In genomic region chr11:119445356-119445755, GRCh38 we compare ENCODE assay signal across 14 cellular contexts. TPM values are rescaled to one million over a fixed set of nuclear protein-coding genes. Genes with fewer than 3 reads are reported as not detected.
"Had no signal": no experiment of that assay in that cellular context is flagged by ENCODE, and none has a peak within 500 bp of the region (broad histone marks: within the 10 kb centered on the region; RNA-seq: fewer than 3 reads in every experiment).

No MANE protein-coding gene starts in this region.

- H3K36me3 Mint-ChIP-seq: activated naive CD4-positive, alpha-beta T cell treated with anti-CD3 and anti-CD28 coated beads, Interleukin-2, amount 50 U/mL, for 72 hours; WTC11 had no signal

- ATAC-seq: activated naive CD4-positive, alpha-beta T cell treated with anti-CD3 and anti-CD28 coated beads, Interleukin-2, amount 50 U/mL, for 72 hours; esophagus mucosa; heart right ventricle; left lobe of liver; WTC11 had no signal

- H3K9ac ChIP-seq: SK-N-SH had no signal

- H3K4me3 ChIP-seq: heart right ventricle had no signal

- H3K27ac ChIP-seq: heart right ventricle had no signal

- H3K9me3 Mint-ChIP-seq: activated CD4-positive, alpha-beta T cell treated with anti-CD3 and anti-CD28 coated beads, Interleukin-2, amount 10 ng/mL, durations not matched to agents 7 days and 5 days; activated naive CD4-positive, alpha-beta T cell treated with anti-CD3 and anti-CD28 coated beads, Interleukin-2, amount 50 U/mL, for 72 hours; activated T-cell treated with anti-CD3 and anti-CD28 coated beads, Interleukin-2, amount 50 U/mL, for 24 hours; WTC11 had no signal

- H3K4me3 Mint-ChIP-seq: activated CD4-positive, alpha-beta T cell treated with anti-CD3 and anti-CD28 coated beads, Interleukin-2, amount 10 ng/mL, durations not matched to agents 7 days and 5 days; activated T-cell treated with anti-CD3 and anti-CD28 coated beads, Interleukin-2, amount 50 U/mL, for 24 hours; WTC11 had no signal

- H3K36me3 ChIP-seq: heart right ventricle had no signal

- H3K27ac Mint-ChIP-seq: activated CD4-positive, alpha-beta T cell treated with anti-CD3 and anti-CD28 coated beads, Interleukin-2, amount 10 ng/mL, durations not matched to agents 7 days and 5 days; activated naive CD4-positive, alpha-beta T cell treated with anti-CD3 and anti-CD28 coated beads, Interleukin-2, amount 50 U/mL, for 72 hours; activated T-cell treated with anti-CD3 and anti-CD28 coated beads, Interleukin-2, amount 50 U/mL, for 24 hours; WTC11 had no signal

- H3K9me3 ChIP-seq: heart right ventricle, SK-N-SH had no signal

- DNase-seq: activated CD4-positive, alpha-beta T cell treated with anti-CD3 and anti-CD28 coated beads, Interleukin-2, amount 10 ng/mL, durations not matched to agents 7 days and 5 days; activated effector memory CD4-positive, alpha-beta T cell treated with Interleukin-2 at 50 U/mL for 16 hours; activated T-cell treated with anti-CD3 and anti-CD28 coated beads, Interleukin-2, amount 50 U/mL, for 24 hours; amygdala; heart right ventricle; islet precursor cell; mammary epithelial cell; SK-N-SH; trophoblast cell had no signal

RNA-seq across cellular contexts. Expression of gene THY1, which starts 22.4 kb away (rescaled TPM):
- total RNA-seq: activated naive CD4-positive, alpha-beta T cell treated with anti-CD3 and anti-CD28 coated beads, Interleukin-2, amount 50 U/mL, for 72 hours; pulmonary artery endothelial cell had no signal
